Comparison of ENCODE assay signal across 11 cellular contexts in the genomic region with DNA sequence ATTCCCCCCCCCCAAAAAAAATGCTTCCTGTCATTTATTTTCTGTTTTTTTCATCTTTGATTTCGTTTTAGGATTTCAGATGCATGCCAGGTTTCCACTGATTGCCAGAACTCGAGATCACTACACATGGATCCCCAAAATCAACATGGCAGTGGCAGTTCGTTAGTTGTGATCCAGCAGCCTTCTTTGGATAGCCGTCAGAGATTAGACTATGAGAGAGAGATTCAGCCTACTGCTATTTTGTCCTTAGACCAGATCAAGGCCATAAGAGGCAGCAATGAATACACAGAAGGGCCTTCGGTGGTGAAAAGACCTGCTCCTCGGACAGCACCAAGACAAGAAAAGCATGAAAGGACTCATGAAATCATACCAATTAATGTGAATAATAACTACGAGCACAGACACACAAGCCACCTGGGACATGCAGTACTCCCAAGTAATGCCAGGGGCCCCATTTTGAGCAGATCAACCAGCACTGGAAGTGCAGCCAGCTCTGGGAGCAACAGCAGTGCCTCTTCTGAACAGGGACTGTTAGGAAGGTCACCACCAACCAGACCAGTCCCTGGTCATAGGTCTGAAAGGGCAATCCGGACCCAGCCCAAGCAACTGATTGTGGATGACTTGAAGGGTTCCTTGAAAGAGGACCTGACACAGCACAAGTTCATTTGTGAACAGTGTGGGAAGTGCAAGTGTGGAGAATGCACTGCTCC. TPM values are rescaled to one million over a fixed set of nuclear protein-coding genes. Genes with fewer than 3 reads are reported as not detected.
A peak's percentile ranks its signal among the peaks of the same experiment; 100 is the strongest.
DNase-seq lines count a peak whose midpoint lies in the region; ATAC-seq and TF ChIP-seq lines count a peak whose summit lies in the region.
"Had no signal": no experiment of that assay in that cellular context is flagged by ENCODE, and none has a peak within 500 bp of the region (broad histone marks: within the 10 kb centered on the region; RNA-seq: fewer than 3 reads in every experiment).

No MANE protein-coding gene starts in this region.

- peaks cover 58% of the 10 kb centered on the region for H3K79me2 ChIP-seq in KMS-11 (ENCODE audit: insufficient read depth, low read depth)

- peak overlapping the region; percentile 81; the same call in 1 of the 2 replicates for H3K4me2 ChIP-seq in KMS-11

- TF ChIP-seq CTCF in KMS-11 (conservative IDR thresholded peaks at IDR 0.05; ENCODE audit: low read depth, low read length) (no peak), gastrocnemius medialis (IDR thresholded peaks at IDR 0.05 in 4 of 5, conservative IDR thresholded peaks at IDR 0.05 in 1 of 5) (no peak)

- H3K27ac Mint-ChIP-seq in activated naive CD8-positive, alpha-beta T cell, result peak overlapping the region; percentile 61
- no peak overlapping the region for H3K27ac Mint-ChIP-seq in activated CD4-positive, alpha-beta memory T cell treated with anti-CD3 and anti-CD28 coated beads for 36 hours

- no peaks in the 10 kb centered on the region for H4K20me1 ChIP-seq in KMS-11 (ENCODE audit: insufficient read depth)

- ATAC-seq in right cardiac atrium, result no peak
- peak in 1 of 2 donors; percentile 5 for ATAC-seq in gastrocnemius medialis
- ATAC-seq in HG03460 (IDR thresholded peaks at IDR 0.05; ENCODE audit: unreplicated experiment), result no peak
- no peak for ATAC-seq in GM19397 (IDR thresholded peaks at IDR 0.05; ENCODE audit: unreplicated experiment)
- ATAC-seq: pancreas had no signal

- POLR2A ChIA-PET in activated CD4-positive, alpha-beta memory T cell treated with anti-CD3 and anti-CD28 coated beads for 36 hours (lab: Charles Lee), result no interaction called here

- H3K27ac ChIP-seq in KMS-11 (no peak overlapping the region; the same call in 1 of the 2 replicates), right cardiac atrium (ENCODE audit: low read length) (peak overlapping the region; percentile 82), gastrocnemius medialis (peak overlapping the region; percentile 91 to 98 (median 96))

- peak in 1 of 3 donors; percentile 46 for DNase-seq in right cardiac atrium
- DNase-seq in gastrocnemius medialis, result peak; percentile 18 to 35
- no peak for DNase-seq in activated CD4-positive, alpha-beta memory T cell treated with anti-CD3 and anti-CD28 coated beads for 36 hours
- no peak for DNase-seq in GOT3 (lab: John Stamatoyannopoulos, UW)
- DNase-seq: NCI-H146, pancreas, T-helper 9 cell had no signal

- H3K4me3 ChIP-seq in KMS-11 (IDR thresholded peaks at IDR 0.05; ENCODE audit: insufficient read depth, low read depth, low read length) (no peak overlapping the region), right cardiac atrium (ENCODE audit: low read length) (peak overlapping the region; percentile 63), gastrocnemius medialis (peak overlapping the region; percentile 82 to 94 (median 88))

- intact Hi-C loops in right cardiac atrium (cut with DNase I) (loop anchor here in 2 of 4 donors (10.0 kb wide), 3 partner anchors 93 to 253 kb away; no protein-coding TSS in a partner anchor), gastrocnemius medialis (cut with DNase I; ENCODE audit: low total_unique reads) (loop anchor here (10.0 kb wide), 1 partner anchor 493 kb away; no protein-coding TSS in a partner anchor)
- intact Hi-C loops in activated CD4-positive, alpha-beta memory T cell treated with anti-CD3 and anti-CD28 coated beads for 36 hours (cut with micrococcal nuclease), result no loop called here

- peaks cover 29% of the 10 kb centered on the region for H3K4me1 ChIP-seq in KMS-11 (ENCODE audit: low read depth, poor library complexity, severe bottlenecking)
- H3K4me1 ChIP-seq in right cardiac atrium (ENCODE audit: control insufficient read depth, insufficient read depth, low read length), result no peaks in the 10 kb centered on the region
- peaks cover 45 to 53% of the 10 kb centered on the region in 2 donors for H3K4me1 ChIP-seq in gastrocnemius medialis

- H3K27me3 ChIP-seq in KMS-11 (ENCODE audit: insufficient read depth, low read depth) (no peaks in the 10 kb centered on the region), right cardiac atrium (ENCODE audit: control insufficient read depth, insufficient read depth) (no peaks in the 10 kb centered on the region), gastrocnemius medialis (no peaks in the 10 kb centered on the region)
- H3K27me3 ChIP-seq: pancreas had no signal

- CTCF ChIA-PET in activated CD4-positive, alpha-beta memory T cell treated with anti-CD3 and anti-CD28 coated beads for 36 hours (lab: Charles Lee), result no interaction called here

- WGBS in right cardiac atrium, result 53% methylated on average over 8 of the region's 8 CpGs

- H3K36me3 Mint-ChIP-seq in activated naive CD8-positive, alpha-beta T cell, result peaks cover 28% of the 10 kb centered on the region
- H3K36me3 Mint-ChIP-seq in activated CD4-positive, alpha-beta memory T cell treated with anti-CD3 and anti-CD28 coated beads for 36 hours, result peaks cover 32% of the 10 kb centered on the region

- in situ Hi-C loops in gastrocnemius medialis (cut with MboI; ENCODE audit: low sequenced_read_pairs in 4 of 4), result loop anchor here (10.0 to 25.0 kb wide), 7 partner anchors 93 to 711 kb away; no protein-coding TSS in a partner anchor

- H3K4me1 Mint-ChIP-seq in activated naive CD8-positive, alpha-beta T cell (ENCODE audit: low read depth), result peaks cover 35% of the 10 kb centered on the region
- H3K4me1 Mint-ChIP-seq in activated CD4-positive, alpha-beta memory T cell treated with anti-CD3 and anti-CD28 coated beads for 36 hours (ENCODE audit: low read depth), result peaks cover 22% of the 10 kb centered on the region

- H3K9me3 ChIP-seq in right cardiac atrium (ENCODE audit: control insufficient read depth, low read length) (no peaks in the 10 kb centered on the region), gastrocnemius medialis (no peaks in the 10 kb centered on the region)
- H3K9me3 ChIP-seq: pancreas had no signal

- TF ChIP-seq POLR2A in gastrocnemius medialis (IDR thresholded peaks at IDR 0.05), result peak in 1 of 2 donors; percentile 11

- H2AFZ ChIP-seq in KMS-11 (ENCODE audit: low read depth), result no peak overlapping the region

- no peaks in the 10 kb centered on the region for H3K27me3 Mint-ChIP-seq in activated naive CD8-positive, alpha-beta T cell
- H3K27me3 Mint-ChIP-seq in activated CD4-positive, alpha-beta memory T cell treated with anti-CD3 and anti-CD28 coated beads for 36 hours, result peaks cover 21% of the 10 kb centered on the region

- peak overlapping the region; percentile 97 for H3K4me3 Mint-ChIP-seq in activated naive CD8-positive, alpha-beta T cell
- H3K4me3 Mint-ChIP-seq in activated CD4-positive, alpha-beta memory T cell treated with anti-CD3 and anti-CD28 coated beads for 36 hours, result no peak overlapping the region

- no peaks in the 10 kb centered on the region for H3K9me3 Mint-ChIP-seq in activated naive CD8-positive, alpha-beta T cell (ENCODE audit: low read depth)
- H3K9me3 Mint-ChIP-seq in activated CD4-positive, alpha-beta memory T cell treated with anti-CD3 and anti-CD28 coated beads for 36 hours, result no peaks in the 10 kb centered on the region

- no peak overlapping the region for H3K9ac ChIP-seq in KMS-11

- peaks cover 9% of the 10 kb centered on the region; the same call in 1 of the 2 replicates for H3K36me3 ChIP-seq in KMS-11 (ENCODE audit: insufficient read depth)
- H3K36me3 ChIP-seq in gastrocnemius medialis, result peaks cover 0 to 16% of the 10 kb centered on the region in 2 donors

RNA-seq across cellular contexts. Expression of gene SPRY1, which starts 5.0 kb away (rescaled TPM):
- total RNA-seq in right cardiac atrium (10 to 100 TPM; 26.3 to 60.4 (median 50.0) TPM), gastrocnemius medialis (10 to 100 TPM; 32.8 to 72.2 (median 50.9) TPM)
- polyA plus RNA-seq in right cardiac atrium, result 21.3 TPM
- total RNA-seq in activated CD4-positive, alpha-beta memory T cell treated with anti-CD3 and anti-CD28 coated beads for 36 hours, result 10 to 100 TPM; 11.1 to 14.0 TPM

Comparison
In these comparisons a context has a peak if more than half of its experiments do, and no peak if none do; other contexts are left out.
1. DNase-seq: peak in gastrocnemius medialis (2 of 2); none in activated CD4-positive, alpha-beta memory T cell treated with anti-CD3 and anti-CD28 coated beads for 36 hours (single experiment) and GOT3 (single experiment).